19 cellular contexts compared by ENCODE assay signal in genomic region chr22:39414377-39414776, GRCh38. TPM values are rescaled to one million over a fixed set of nuclear protein-coding genes. Genes with fewer than 3 reads are reported as not detected.
DNase-seq lines count a peak whose midpoint lies in the region; ATAC-seq and TF ChIP-seq lines count a peak whose summit lies in the region.
"Had no signal": no experiment of that assay in that cellular context is flagged by ENCODE, and none has a peak within 500 bp of the region (broad histone marks: within the 10 kb centered on the region; RNA-seq: fewer than 3 reads in every experiment).

No MANE protein-coding gene starts in this region.

- H3F3A ChIP-seq in GM23338 (replicated peaks; ENCODE audit: low read depth), result no peaks in the 10 kb centered on the region

- peaks cover 50% of the 10 kb centered on the region for H3K36me3 Mint-ChIP-seq in activated CD4-positive, alpha-beta T cell treated with anti-CD3 and anti-CD28 coated beads, Interleukin-2, amount 10 ng/mL, durations not matched to agents 7 days and 5 days (ENCODE audit: low read depth)
- peaks cover 22% of the 10 kb centered on the region for H3K36me3 Mint-ChIP-seq in activated CD8-positive, alpha-beta T cell treated with anti-CD3 and anti-CD28 coated beads for 36 hours (ENCODE audit: low read depth)
- H3K36me3 Mint-ChIP-seq in stimulated activated naive CD8-positive, alpha-beta T cell treated with anti-CD3 and anti-CD28 coated beads, Interleukin-15, Interleukin-2, amounts not matched to agents 100 ng/mL and 50 ng/mL, for 24 hours (ENCODE audit: low read depth), result peaks cover 26% of the 10 kb centered on the region
- peaks cover 23% of the 10 kb centered on the region for H3K36me3 Mint-ChIP-seq in GM23338 (ENCODE audit: low read depth)

- H3K79me2 ChIP-seq in GM23338 (replicated peaks; ENCODE audit: insufficient read depth), result peaks cover 8% of the 10 kb centered on the region; the same call in 1 of the 2 replicates

- POLR2A ChIA-PET in activated CD4-positive, alpha-beta T cell treated with anti-CD3 and anti-CD28 coated beads, Interleukin-2, amount 10 ng/mL, durations not matched to agents 7 days and 5 days (lab: Charles Lee), result interaction anchor here (0.6 kb wide), 1 partner anchor 67 kb away, joined by 4 read pairs; no protein-coding TSS in a partner anchor
- POLR2A ChIA-PET in activated CD8-positive, alpha-beta T cell treated with anti-CD3 and anti-CD28 coated beads for 36 hours (lab: Charles Lee), result interaction anchor here (1.2 to 2.8 kb wide), 3 partner anchors 10 to 95 kb away, joined by 4 to 11 read pairs (median 5); partner anchors contain the start of genes RPL3 and TAB1

- H3K27ac Mint-ChIP-seq in activated CD4-positive, alpha-beta T cell treated with anti-CD3 and anti-CD28 coated beads, Interleukin-2, amount 10 ng/mL, durations not matched to agents 7 days and 5 days, result peak overlapping the region; percentile 92
- peak overlapping the region; percentile 6 for H3K27ac Mint-ChIP-seq in activated CD8-positive, alpha-beta T cell treated with anti-CD3 and anti-CD28 coated beads for 36 hours
- H3K27ac Mint-ChIP-seq in stimulated activated naive CD8-positive, alpha-beta T cell treated with anti-CD3 and anti-CD28 coated beads, Interleukin-15, Interleukin-2, amounts not matched to agents 100 ng/mL and 50 ng/mL, for 24 hours, result peak overlapping the region; percentile 55
- H3K27ac Mint-ChIP-seq in GM23338, result no peak overlapping the region
- H3K27ac Mint-ChIP-seq: B cell, HFFc6 had no signal

- H3K9me2 ChIP-seq in GM23338 (ENCODE audit: insufficient read depth), result no peaks in the 10 kb centered on the region

- H3K36me3 ChIP-seq in GM23338 (ENCODE audit: insufficient read depth), result no peaks in the 10 kb centered on the region

- H3K4me2 ChIP-seq in GM23338, result no peak overlapping the region

- TF ChIP-seq CTCF in activated CD8-positive, alpha-beta T cell treated with anti-CD3 and anti-CD28 coated beads for 36 hours (IDR thresholded peaks at IDR 0.05), result no peak
- no peak for TF ChIP-seq CTCF in GM23338 (conservative IDR thresholded peaks at IDR 0.05; ENCODE audit: low read depth in 2 of 2)

- peak; percentile 43 for ATAC-seq in activated CD8-positive, alpha-beta T cell treated with anti-CD3 and anti-CD28 coated beads for 36 hours
- ATAC-seq in left lobe of liver (peak; percentile 3), HG03439 (IDR thresholded peaks at IDR 0.05; ENCODE audit: unreplicated experiment) (no peak), GM23338 (no peak)

- H2AFZ ChIP-seq in GM23338, result no peak overlapping the region

- peaks cover 63% of the 10 kb centered on the region for H3K4me1 Mint-ChIP-seq in activated CD4-positive, alpha-beta T cell treated with anti-CD3 and anti-CD28 coated beads, Interleukin-2, amount 10 ng/mL, durations not matched to agents 7 days and 5 days
- peaks cover 53% of the 10 kb centered on the region for H3K4me1 Mint-ChIP-seq in activated CD8-positive, alpha-beta T cell treated with anti-CD3 and anti-CD28 coated beads for 36 hours (ENCODE audit: low read depth)
- H3K4me1 Mint-ChIP-seq in stimulated activated naive CD8-positive, alpha-beta T cell treated with anti-CD3 and anti-CD28 coated beads, Interleukin-15, Interleukin-2, amounts not matched to agents 100 ng/mL and 50 ng/mL, for 24 hours (ENCODE audit: low read depth), result peaks cover 57% of the 10 kb centered on the region
- H3K4me1 Mint-ChIP-seq in GM23338, result no peaks in the 10 kb centered on the region; the same call in 1 of the 3 replicates

- H3K4me3 ChIP-seq in GM23338, result no peak overlapping the region
- H3K4me3 ChIP-seq: skin epidermis, tibial nerve had no signal

- CTCF ChIA-PET in activated CD4-positive, alpha-beta T cell treated with anti-CD3 and anti-CD28 coated beads, Interleukin-2, amount 10 ng/mL, durations not matched to agents 7 days and 5 days (lab: Charles Lee), result interaction anchor here (2.9 kb wide), 1 partner anchor 15 kb away, joined by 24 read pairs; the partner anchor contains the start of gene TAB1
- CTCF ChIA-PET in activated CD8-positive, alpha-beta T cell treated with anti-CD3 and anti-CD28 coated beads for 36 hours (lab: Charles Lee), result interaction anchor here (0.7 kb wide), 1 partner anchor 115 kb away, joined by 3 read pairs; no protein-coding TSS in a partner anchor

- H3K4me3 Mint-ChIP-seq in activated CD4-positive, alpha-beta T cell treated with anti-CD3 and anti-CD28 coated beads, Interleukin-2, amount 10 ng/mL, durations not matched to agents 7 days and 5 days, result peak overlapping the region; percentile 30
- no peak overlapping the region for H3K4me3 Mint-ChIP-seq in activated CD8-positive, alpha-beta T cell treated with anti-CD3 and anti-CD28 coated beads for 36 hours
- no peak overlapping the region for H3K4me3 Mint-ChIP-seq in stimulated activated naive CD8-positive, alpha-beta T cell treated with anti-CD3 and anti-CD28 coated beads, Interleukin-15, Interleukin-2, amounts not matched to agents 100 ng/mL and 50 ng/mL, for 24 hours
- H3K4me3 Mint-ChIP-seq in GM23338, result no peak overlapping the region
- H3K4me3 Mint-ChIP-seq: B cell, HFFc6 had no signal

- intact Hi-C loops in activated CD8-positive, alpha-beta T cell treated with anti-CD3 and anti-CD28 coated beads for 36 hours (cut with micrococcal nuclease), result no loop called here

- H3K27me3 ChIP-seq in GM23338 (ENCODE audit: insufficient read depth), result no peaks in the 10 kb centered on the region
- H3K27me3 ChIP-seq: tibial nerve had no signal

- H3K9me3 Mint-ChIP-seq in activated CD4-positive, alpha-beta T cell treated with anti-CD3 and anti-CD28 coated beads, Interleukin-2, amount 10 ng/mL, durations not matched to agents 7 days and 5 days, result no peaks in the 10 kb centered on the region
- peaks cover 3% of the 10 kb centered on the region for H3K9me3 Mint-ChIP-seq in activated CD8-positive, alpha-beta T cell treated with anti-CD3 and anti-CD28 coated beads for 36 hours
- H3K9me3 Mint-ChIP-seq in stimulated activated naive CD8-positive, alpha-beta T cell treated with anti-CD3 and anti-CD28 coated beads, Interleukin-15, Interleukin-2, amounts not matched to agents 100 ng/mL and 50 ng/mL, for 24 hours, result no peaks in the 10 kb centered on the region
- no peaks in the 10 kb centered on the region for H3K9me3 Mint-ChIP-seq in GM23338
- H3K9me3 Mint-ChIP-seq: HFFc6 had no signal

- H3K27ac ChIP-seq in GM23338 (ENCODE audit: low read depth), result no peak overlapping the region

- no peaks in the 10 kb centered on the region for H3K27me3 Mint-ChIP-seq in activated CD4-positive, alpha-beta T cell treated with anti-CD3 and anti-CD28 coated beads, Interleukin-2, amount 10 ng/mL, durations not matched to agents 7 days and 5 days
- no peaks in the 10 kb centered on the region for H3K27me3 Mint-ChIP-seq in activated CD8-positive, alpha-beta T cell treated with anti-CD3 and anti-CD28 coated beads for 36 hours
- no peaks in the 10 kb centered on the region for H3K27me3 Mint-ChIP-seq in stimulated activated naive CD8-positive, alpha-beta T cell treated with anti-CD3 and anti-CD28 coated beads, Interleukin-15, Interleukin-2, amounts not matched to agents 100 ng/mL and 50 ng/mL, for 24 hours
- peaks cover 7% of the 10 kb centered on the region for H3K27me3 Mint-ChIP-seq in GM23338 (ENCODE audit: insufficient read depth, low read depth, poor library complexity)
- H3K27me3 Mint-ChIP-seq: B cell had no signal

- peak; percentile 34 for DNase-seq in activated CD4-positive, alpha-beta T cell treated with anti-CD3 and anti-CD28 coated beads, Interleukin-2, amount 10 ng/mL, durations not matched to agents 7 days and 5 days
- DNase-seq in activated CD4-positive, alpha-beta T cell treated with anti-CD3 and anti-CD28 coated beads, Interleukin-2, amount 50 U/mL, for 1 hour, result no peak
- peak; percentile 31 for DNase-seq in activated CD8-positive, alpha-beta T cell treated with anti-CD3 and anti-CD28 coated beads for 36 hours
- DNase-seq in left lobe of liver (ENCODE audit: low spot score) (no peak), DMS 273 (lab: John Stamatoyannopoulos, UW; ENCODE audit: unreplicated experiment) (no peak), GM23338 (ENCODE audit: low spot score) (no peak)
- DNase-seq: activated CD4-positive, alpha-beta T cell treated with anti-CD3 and anti-CD28 coated beads for 1 hour; activated effector memory CD4-positive, alpha-beta T cell treated with Interleukin-2 at 50 U/mL for 16 hours; HFFc6; NCI-H1694 treated with DMSO at 0.1 percent for 48 hours; NCI-H69; stimulated activated CD4-positive, alpha-beta T cell treated with anti-CD3 and anti-CD28 coated beads, Interleukin-2, amount 100 ng/mL, for 48 hours had no signal

- no peaks in the 10 kb centered on the region; the same call in 1 of the 2 replicates for H4K20me1 ChIP-seq in GM23338 (replicated peaks; ENCODE audit: insufficient read depth)

- H3K4me1 ChIP-seq in GM23338 (ENCODE audit: insufficient read depth), result no peaks in the 10 kb centered on the region; the same call in 1 of the 2 replicates

TF ChIP-seq in GM23338, 12 proteins besides CTCF, POLR2A, EP300 and RAD21 (continues in another document):
- TF ChIP-seq ZNF331 (CRISPR knock-in tag; IDR thresholded peaks at IDR 0.05; ENCODE audit: low read depth), result no peak
- TF ChIP-seq JUNB (IDR thresholded peaks at IDR 0.05; ENCODE audit: unreplicated experiment), result no peak

RNA-seq across cellular contexts. Expression of gene TAB1, which starts 14.8 kb away (rescaled TPM):
- total RNA-seq in activated CD4-positive, alpha-beta T cell treated with anti-CD3 and anti-CD28 coated beads, Interleukin-2, amount 10 ng/mL, durations not matched to agents 7 days and 5 days, result 10 to 100 TPM; 36.4 to 40.8 TPM
- 10 to 100 TPM; 21.6 to 22.8 TPM for total RNA-seq in activated CD8-positive, alpha-beta T cell treated with anti-CD3 and anti-CD28 coated beads for 36 hours
- 14.8 TPM for total RNA-seq in left lobe of liver
- 18.0 and 27.5 TPM in 2 replicates for total RNA-seq in GM23338 (2014; rRNA removed; shearing (Covaris generic))
- 10.7 and 12.4 TPM in 2 replicates for polyA plus RNA-seq in GM23338 (2016; fragmentation: Nextera tagmentation; extraction: Ambion mirVana)

RNA-seq across cellular contexts. Expression of gene MGAT3, which starts 42.4 kb away (rescaled TPM):
- 10 to 100 TPM; 12.8 to 15.5 TPM for total RNA-seq in activated CD4-positive, alpha-beta T cell treated with anti-CD3 and anti-CD28 coated beads, Interleukin-2, amount 10 ng/mL, durations not matched to agents 7 days and 5 days
- total RNA-seq in activated CD8-positive, alpha-beta T cell treated with anti-CD3 and anti-CD28 coated beads for 36 hours, result 1 to 10 TPM in 1 of 2 experiments, under 1 TPM in 1; 0.90 to 1.9 TPM
- 0.13 TPM for total RNA-seq in left lobe of liver
- total RNA-seq in GM23338 (2014; rRNA removed; shearing (Covaris generic)), result 10.2 and 13.1 TPM in 2 replicates
- polyA plus RNA-seq in GM23338 (2016; fragmentation: Nextera tagmentation; extraction: Ambion mirVana), result 1.6 and 1.7 TPM in 2 replicates
- total RNA-seq: dermis microvascular lymphatic vessel endothelial cell, HFFc6, pulmonary artery endothelial cell had no signal

Comparison
In these comparisons a context has a peak if more than half of its experiments do, and no peak if none do; other contexts are left out.
1. DNase-seq: peak in activated CD4-positive, alpha-beta T cell treated with anti-CD3 and anti-CD28 coated beads, Interleukin-2, amount 10 ng/mL, durations not matched to agents 7 days and 5 days (single experiment) and activated CD8-positive, alpha-beta T cell treated with anti-CD3 and anti-CD28 coated beads for 36 hours (single experiment); none in activated CD4-positive, alpha-beta T cell treated with anti-CD3 and anti-CD28 coated beads, Interleukin-2, amount 50 U/mL, for 1 hour (single experiment), left lobe of liver (single experiment), DMS 273 (single experiment) and GM23338 (single experiment).
2. ATAC-seq: peak in activated CD8-positive, alpha-beta T cell treated with anti-CD3 and anti-CD28 coated beads for 36 hours (single experiment) and left lobe of liver (single experiment); none in HG03439 (single experiment) and GM23338 (single experiment).